ENCODE assay signal across 18 cellular contexts in the genomic region with DNA sequence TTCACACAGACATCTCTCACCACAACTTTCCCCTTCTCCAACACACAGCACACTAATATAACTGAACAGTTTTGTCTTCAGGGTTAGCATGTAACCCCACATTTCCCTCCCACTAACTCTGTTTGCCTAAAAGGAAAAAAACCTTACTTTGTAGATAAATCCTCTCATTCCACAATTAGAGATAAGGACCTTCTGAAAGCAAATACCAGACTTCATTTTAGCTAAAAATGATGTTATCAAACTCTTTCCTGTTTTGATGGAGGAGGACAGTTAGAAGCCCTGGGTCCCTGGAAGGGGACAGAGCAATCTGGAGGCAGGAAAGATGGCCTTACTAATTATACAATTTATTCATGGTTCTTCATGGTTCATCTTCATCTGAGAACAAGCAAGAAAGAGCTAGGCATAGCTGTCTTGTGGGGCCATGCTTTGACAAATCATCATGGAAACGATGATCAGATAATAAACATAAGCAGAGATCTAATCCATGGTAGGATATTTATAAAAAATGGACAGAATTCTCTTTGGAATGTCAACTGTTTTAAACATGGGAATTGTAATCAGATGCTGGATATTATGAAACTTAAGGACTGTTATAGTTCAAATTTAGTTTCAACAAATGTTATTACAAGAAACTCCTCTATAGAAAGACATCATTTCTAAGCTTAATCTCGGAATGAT.
DNase-seq lines count a peak whose midpoint lies in the region; ATAC-seq and FAIRE-seq lines count a peak whose summit lies in the region.
"Had no signal": no experiment of that assay in that cellular context is flagged by ENCODE, and none has a peak within 500 bp of the region (broad histone marks: within the 10 kb centered on the region; RNA-seq: fewer than 3 reads in every experiment).

No MANE protein-coding gene starts in this region.

- no peaks in the 10 kb centered on the region for H3K36me3 ChIP-seq in naive thymus-derived CD4-positive, alpha-beta T cell (ENCODE audit: control insufficient read depth in 2 of 3, insufficient read depth in 3 of 3, low read length in 3 of 3)

- H3K4me1 Mint-ChIP-seq in activated T-cell treated with anti-CD3 and anti-CD28 coated beads, Interleukin-2, amount 50 U/mL, for 24 hours (ENCODE audit: low read depth) = peaks cover 63% of the 10 kb centered on the region
- peaks cover 44% of the 10 kb centered on the region for H3K4me1 Mint-ChIP-seq in activated T-cell treated with anti-CD3 and anti-CD28 coated beads, Interleukin-2, amount 50 U/mL, for 4 hours (ENCODE audit: low read depth)
- peaks cover 31% of the 10 kb centered on the region for H3K4me1 Mint-ChIP-seq in T-helper 17 cell
- peaks cover 22 to 45% (median 41%) of the 10 kb centered on the region in 7 donors for H3K4me1 Mint-ChIP-seq in naive thymus-derived CD4-positive, alpha-beta T cell

- CTCF ChIA-PET in naive thymus-derived CD4-positive, alpha-beta T cell (lab: Charles Lee) = interaction anchor here (0.6 to 4.9 kb wide), 5 partner anchors 10 to 700 kb away, joined by 3 to 65 read pairs (median 4); no protein-coding TSS in a partner anchor

- FAIRE-seq in GM18507 (lab: Jason Lieb, UNC) = peak; percentile 18
- FAIRE-seq: A204.1 had no signal

- H3K9me3 ChIP-seq in T-helper 17 cell (ENCODE audit: control insufficient read depth, low read length, poor library complexity, severe bottlenecking) = no peaks in the 10 kb centered on the region
- no peaks in the 10 kb centered on the region for H3K9me3 ChIP-seq in naive thymus-derived CD4-positive, alpha-beta T cell (ENCODE audit: control insufficient read depth in 2 of 3, low read length in 3 of 3)

- H3K9me3 Mint-ChIP-seq in activated T-cell treated with anti-CD3 and anti-CD28 coated beads, Interleukin-2, amount 50 U/mL, for 24 hours = peaks cover 2% of the 10 kb centered on the region
- H3K9me3 Mint-ChIP-seq in activated T-cell treated with anti-CD3 and anti-CD28 coated beads, Interleukin-2, amount 50 U/mL, for 4 hours = peaks cover 3% of the 10 kb centered on the region
- H3K9me3 Mint-ChIP-seq in naive thymus-derived CD4-positive, alpha-beta T cell = peaks cover 0 to 5% (median 0%) of the 10 kb centered on the region in 11 donors

- H3K27ac ChIP-seq in naive thymus-derived CD4-positive, alpha-beta T cell (ENCODE audit: low read depth, low read length) = no peak overlapping the region
- H3K27ac ChIP-seq: HL-60 had no signal

- no peaks in the 10 kb centered on the region for H3K36me3 Mint-ChIP-seq in activated T-cell treated with anti-CD3 and anti-CD28 coated beads, Interleukin-2, amount 50 U/mL, for 24 hours (ENCODE audit: low read depth)
- no peaks in the 10 kb centered on the region for H3K36me3 Mint-ChIP-seq in activated T-cell treated with anti-CD3 and anti-CD28 coated beads, Interleukin-2, amount 50 U/mL, for 4 hours (ENCODE audit: insufficient read depth)
- no peaks in the 10 kb centered on the region for H3K36me3 Mint-ChIP-seq in T-helper 17 cell (ENCODE audit: low read depth)
- peaks cover 0 to 3% (median 0%) of the 10 kb centered on the region in 5 donors for H3K36me3 Mint-ChIP-seq in naive thymus-derived CD4-positive, alpha-beta T cell
- H3K36me3 Mint-ChIP-seq: CD14-positive monocyte had no signal

- no peak overlapping the region for H3K4me3 ChIP-seq in naive thymus-derived CD4-positive, alpha-beta T cell (ENCODE audit: low read length)

- POLR2A ChIA-PET in naive thymus-derived CD4-positive, alpha-beta T cell (lab: Charles Lee) = interaction anchor here (0.6 to 8.7 kb wide), 8 partner anchors 10 to 243 kb away, joined by 3 to 136 read pairs (median 4); partner anchors contain the start of gene S1PR1

- no peaks in the 10 kb centered on the region for H3K27me3 ChIP-seq in naive thymus-derived CD4-positive, alpha-beta T cell (ENCODE audit: control insufficient read depth in 2 of 2, insufficient read depth in 2 of 2, low read length in 2 of 2)

- ATAC-seq in activated T-cell treated with anti-CD3 and anti-CD28 coated beads, Interleukin-2, amount 50 U/mL, for 4 hours = no peak
- ATAC-seq in T-helper 17 cell = no peak
- ATAC-seq in naive thymus-derived CD4-positive, alpha-beta T cell = no peak

- H3K27ac Mint-ChIP-seq in activated T-cell treated with anti-CD3 and anti-CD28 coated beads, Interleukin-2, amount 50 U/mL, for 24 hours = peak overlapping the region; percentile 42
- H3K27ac Mint-ChIP-seq in T-helper 17 cell = peak overlapping the region; percentile 79
- peak overlapping the region in 5 of 9 donors; percentile 11 to 77 (median 26) for H3K27ac Mint-ChIP-seq in naive thymus-derived CD4-positive, alpha-beta T cell
- H3K27ac Mint-ChIP-seq: CD14-positive monocyte had no signal

- no peak overlapping the region for H3K4me3 Mint-ChIP-seq in activated T-cell treated with anti-CD3 and anti-CD28 coated beads, Interleukin-2, amount 50 U/mL, for 24 hours
- H3K4me3 Mint-ChIP-seq in activated T-cell treated with anti-CD3 and anti-CD28 coated beads, Interleukin-2, amount 50 U/mL, for 4 hours = no peak overlapping the region
- no peak overlapping the region for H3K4me3 Mint-ChIP-seq in T-helper 17 cell
- H3K4me3 Mint-ChIP-seq in naive thymus-derived CD4-positive, alpha-beta T cell = no peak overlapping the region
- H3K4me3 Mint-ChIP-seq: CD14-positive monocyte had no signal

- H3K4me1 ChIP-seq in naive thymus-derived CD4-positive, alpha-beta T cell (ENCODE audit: control insufficient read depth in 2 of 2, insufficient read depth in 2 of 2, low read length in 2 of 2) = peaks cover 16 to 17% of the 10 kb centered on the region in 2 donors

- intact Hi-C loops in naive thymus-derived CD4-positive, alpha-beta T cell (cut with micrococcal nuclease) = no loop called here

- DNase-seq in activated T-cell treated with anti-CD3 and anti-CD28 coated beads, Interleukin-2, amount 50 U/mL, for 24 hours = no peak
- no peak for DNase-seq in activated T-cell treated with anti-CD3 and anti-CD28 coated beads, Interleukin-2, amount 50 U/mL, for 4 hours
- DNase-seq in GM18507 (ENCODE audit: extremely low spot score, insufficient read length, low read depth) = no peak
- DNase-seq in T-helper 17 cell = no peak
- no peak for DNase-seq in naive thymus-derived CD4-positive, alpha-beta T cell
- DNase-seq in OCI-M1 (lab: John Stamatoyannopoulos, UW) = no peak
- no peak for DNase-seq in NCI-H187 (lab: John Stamatoyannopoulos, UW)
- DNase-seq in NOMO-1 (lab: John Stamatoyannopoulos, UW; ENCODE audit: unreplicated experiment in 2 of 2) = no peak
- DNase-seq: GOT3, KBM-7, NCI-H1105 treated with DMSO at 0.1 percent for 48 hours, NCI-H1930, NCI-H2171, NCI-H510A, SHP77 treated with DMSO at 0.1 percent for 48 hours had no signal

- no peaks in the 10 kb centered on the region for H3K27me3 Mint-ChIP-seq in activated T-cell treated with anti-CD3 and anti-CD28 coated beads, Interleukin-2, amount 50 U/mL, for 24 hours
- H3K27me3 Mint-ChIP-seq in activated T-cell treated with anti-CD3 and anti-CD28 coated beads, Interleukin-2, amount 50 U/mL, for 4 hours (ENCODE audit: low read depth) = no peaks in the 10 kb centered on the region
- H3K27me3 Mint-ChIP-seq in T-helper 17 cell = no peaks in the 10 kb centered on the region
- no peaks in the 10 kb centered on the region for H3K27me3 Mint-ChIP-seq in naive thymus-derived CD4-positive, alpha-beta T cell

Comparison
In these comparisons a context has a peak if more than half of its experiments do, and no peak if none do; other contexts are left out.
1. H3K27ac Mint-ChIP-seq: peak in every context shown above with its lines; median percentile 79 in T-helper 17 cell; 42 in activated T-cell treated with anti-CD3 and anti-CD28 coated beads, Interleukin-2, amount 50 U/mL, for 24 hours; 26 in naive thymus-derived CD4-positive, alpha-beta T cell.